In the genomic region with DNA sequence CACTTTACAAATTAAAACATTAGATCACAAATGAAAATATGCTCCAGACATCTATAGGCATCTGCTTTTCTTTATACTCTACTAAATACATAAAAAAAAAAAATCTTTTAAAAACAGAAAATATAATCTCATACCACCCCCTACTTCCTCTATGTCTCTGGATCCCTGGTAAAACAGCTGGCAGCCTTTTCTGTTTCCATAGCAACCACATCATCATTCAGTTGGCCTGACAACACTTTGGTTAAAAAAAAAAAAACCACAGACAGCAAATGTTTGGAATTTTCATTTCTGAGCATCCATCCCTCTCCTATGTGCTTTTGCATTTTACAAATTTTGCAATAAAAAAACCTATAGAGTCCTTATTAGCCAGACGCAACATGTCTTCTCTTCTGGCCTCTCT, we compare ENCODE assay signal across 22 cellular contexts.
DNase-seq lines count a peak whose midpoint lies in the region; ATAC-seq and TF ChIP-seq lines count a peak whose summit lies in the region.
"Had no signal": no experiment of that assay in that cellular context is flagged by ENCODE, and none has a peak within 500 bp of the region (broad histone marks: within the 10 kb centered on the region; RNA-seq: fewer than 3 reads in every experiment).

No MANE protein-coding gene starts in this region.

- 100% methylated on average over 1 of the region's 1 CpG for WGBS in gastroesophageal sphincter (ENCODE audit: low coverage in 1 of 2), 2 donors

- peak overlapping the region; percentile 17 for H2AFZ ChIP-seq in neural cell (ENCODE audit: low read depth, low read length)

- TF ChIP-seq EP300 in neural cell (conservative IDR thresholded peaks at IDR 0.05; ENCODE audit: poor library complexity, severe bottlenecking) (peak; percentile 49), gastroesophageal sphincter (IDR thresholded peaks at IDR 0.05) (no peak)

- H3K4me3 ChIP-seq in brain microvascular endothelial cell (ENCODE audit: low read depth, low read length): no peak overlapping the region
- H3K4me3 ChIP-seq in neural cell (ENCODE audit: low read length): peak overlapping the region; percentile 51
- no peak overlapping the region for H3K4me3 ChIP-seq in gastroesophageal sphincter
- H3K4me3 ChIP-seq: breast epithelium, esophagus squamous epithelium, right atrium auricular region had no signal

- H3K36me3 ChIP-seq in brain microvascular endothelial cell (replicated peaks) (no peaks in the 10 kb centered on the region), neural cell (ENCODE audit: insufficient read depth, low read length) (peaks cover 2% of the 10 kb centered on the region), gastroesophageal sphincter (peaks cover 0 to 18% of the 10 kb centered on the region in 2 donors)
- H3K36me3 ChIP-seq: breast epithelium had no signal

- H3K9me3 ChIP-seq in neural cell (ENCODE audit: low read length) (no peaks in the 10 kb centered on the region), gastroesophageal sphincter (no peaks in the 10 kb centered on the region)
- H3K9me3 ChIP-seq: breast epithelium, esophagus squamous epithelium, right atrium auricular region had no signal

- DNase-seq in DMS 273 (lab: John Stamatoyannopoulos, UW; ENCODE audit: unreplicated experiment): peak; percentile 1
- DNase-seq in DMS 273 treated with DMSO at 0.1 percent for 48 hours (lab: John Stamatoyannopoulos, UW): no peak
- DNase-seq in KBM-7: peak; percentile 29
- DNase-seq in brain microvascular endothelial cell: peak; percentile 6
- no peak for DNase-seq in COR-L47 (lab: John Stamatoyannopoulos, UW)
- DNase-seq in DMS153 (lab: John Stamatoyannopoulos, UW): no peak
- DNase-seq: activated CD4-positive, alpha-beta T cell treated with anti-CD3 and anti-CD28 coated beads, Interleukin-2, amount 50 U/mL, for 48 hours; activated naive CD4-positive, alpha-beta T cell treated with anti-CD3 and anti-CD28 coated beads, Interleukin-2, amount 50 U/mL, for 16 hours; C1 segment of cervical spinal cord; esophagus squamous epithelium; kidney glomerular epithelial cell; NCI-H1092; NCI-H226; stimulated activated CD4-positive, alpha-beta T cell treated with anti-CD3 and anti-CD28 coated beads, Interleukin-15, amount 100 ng/mL, for 24 hours; stimulated activated naive CD4-positive, alpha-beta T cell; trophoblast cell had no signal

- in situ Hi-C loops in KBM-7 (cut with MboI; ENCODE audit: low pct_unique_long_range_greater_than_20kb, low sequenced_read_pairs) (no loop called here), brain microvascular endothelial cell (cut with HindIII; ENCODE audit: low pct_ligation_motif_present, low sequenced_read_pairs) (no loop called here)

- H3K4me2 ChIP-seq in neural cell (ENCODE audit: low read length): peak overlapping the region; percentile 63

- H3K27me3 ChIP-seq in brain microvascular endothelial cell (replicated peaks) (no peaks in the 10 kb centered on the region), neural cell (ENCODE audit: insufficient read depth, low read depth, low read length) (no peaks in the 10 kb centered on the region), gastroesophageal sphincter (no peaks in the 10 kb centered on the region)
- H3K27me3 ChIP-seq: breast epithelium, esophagus squamous epithelium, right atrium auricular region had no signal

- ATAC-seq in gastroesophageal sphincter: no peak
- ATAC-seq: HepG2 had no signal

- H3K27ac ChIP-seq in brain microvascular endothelial cell (no peak overlapping the region), neural cell (ENCODE audit: low read length) (peak overlapping the region; percentile 91), gastroesophageal sphincter (no peak overlapping the region)
- H3K27ac ChIP-seq: 22Rv1, breast epithelium, esophagus squamous epithelium, right atrium auricular region had no signal

- peaks cover 0 to 26% (median 2%) of the 10 kb centered on the region in 3 donors for H3K4me1 ChIP-seq in gastroesophageal sphincter
- H3K4me1 ChIP-seq: breast epithelium, esophagus squamous epithelium had no signal

- no peaks in the 10 kb centered on the region for H3K79me2 ChIP-seq in neural cell (replicated peaks; ENCODE audit: insufficient read depth, low read length)

- no peak for TF ChIP-seq RAD21 in neural cell (conservative IDR thresholded peaks at IDR 0.05)

- H3F3A ChIP-seq in neural cell (ENCODE audit: insufficient read depth, low read length, poor library complexity, severe bottlenecking): peaks cover 6% of the 10 kb centered on the region

- H3K9ac ChIP-seq in neural cell (ENCODE audit: low read length): peak overlapping the region; percentile 50

- TF ChIP-seq POLR2A in gastroesophageal sphincter (IDR thresholded peaks at IDR 0.05): no peak

- H4K20me1 ChIP-seq in neural cell (ENCODE audit: insufficient read depth): no peaks in the 10 kb centered on the region

- H3K9me2 ChIP-seq in neural cell (ENCODE audit: insufficient read depth, low read length): no peaks in the 10 kb centered on the region

- TF ChIP-seq CTCF in brain microvascular endothelial cell (IDR thresholded peaks at IDR 0.05; ENCODE audit: low read depth, low read length, missing control alignments) (no peak), neural cell (IDR thresholded peaks at IDR 0.05; ENCODE audit: poor library complexity, severe bottlenecking) (no peak), gastroesophageal sphincter (IDR thresholded peaks at IDR 0.05) (no peak)

TF ChIP-seq in neural cell, 6 proteins besides CTCF, POLR2A, EP300 and RAD21:
- TF ChIP-seq MXI1 (conservative IDR thresholded peaks at IDR 0.05; ENCODE audit: poor library complexity, severe bottlenecking): peak; percentile 24
- no peak for TF ChIP-seq EZH2 (IDR thresholded peaks at IDR 0.05; ENCODE audit: borderline replicate concordance, insufficient read depth, low read length, poor library complexity, severe bottlenecking)
TF ChIP-seq in neural cell: peak in this region for 1.

Comparison
In these comparisons a context has a peak if more than half of its experiments do, and no peak if none do; other contexts are left out.
1. DNase-seq: peak in DMS 273 (single experiment), KBM-7 (single experiment) and brain microvascular endothelial cell (single experiment); none in DMS 273 treated with DMSO at 0.1 percent for 48 hours (single experiment), COR-L47 (single experiment) and DMS153 (single experiment).